14 cellular contexts compared by ENCODE assay signal in genomic region chr18:63907649-63908048, GRCh38. TPM values are rescaled to one million over a fixed set of nuclear protein-coding genes. Genes with fewer than 3 reads are reported as not detected.
A peak's percentile ranks its signal among the peaks of the same experiment; 100 is the strongest.
DNase-seq lines count a peak whose midpoint lies in the region; ATAC-seq and TF ChIP-seq lines count a peak whose summit lies in the region.
"Had no signal": no experiment of that assay in that cellular context is flagged by ENCODE, and none has a peak within 500 bp of the region (broad histone marks: within the 10 kb centered on the region; RNA-seq: fewer than 3 reads in every experiment).

SERPINB10 (plus strand) TSS chr18:63907958; CDS start chr18:63915511, 7,553 bp downstream.

- BruUV-seq in PC-9 (replicated peaks; lab: Mats Ljungman, UMichigan) = no TSS peak

- intact Hi-C loops in PC-9 (cut with micrococcal nuclease; ENCODE audit: unreplicated experiment) = no loop called here
- intact Hi-C loops in stomach (cut with DNase I; ENCODE audit: low total_unique reads) = no loop called here

- CTCF ChIA-PET in PC-9 (lab: Charles Lee) = no interaction called here

- H3K4me1 ChIP-seq in PC-9 (replicated peaks; ENCODE audit: insufficient read depth) = no peaks in the 10 kb centered on the region
- H3K4me1 ChIP-seq in stomach = no peaks in the 10 kb centered on the region
- H3K4me1 ChIP-seq: psoas muscle had no signal

- H3K27ac ChIP-seq in PC-9 (no peak within 1 kb of the TSS), stomach (no peak within 1 kb of the TSS)
- H3K27ac ChIP-seq: psoas muscle had no signal

- no peaks in the 10 kb centered on the region for H3F3A ChIP-seq in PC-9 (ENCODE audit: insufficient read depth, low read depth)

- TF ChIP-seq EP300 in stomach (IDR thresholded peaks at IDR 0.05) = no peak

- no peaks in the 10 kb centered on the region for H3K79me2 ChIP-seq in PC-9 (ENCODE audit: low read depth)

- no peak within 1 kb of the TSS; the same call in 1 of the 2 replicates for H2AFZ ChIP-seq in PC-9

- H3K4me3 ChIP-seq in GM12864 (ENCODE audit: low read depth, low read length) = no peak within 1 kb of the TSS; the same call in 1 of the 2 replicates
- no peak within 1 kb of the TSS for H3K4me3 ChIP-seq in PC-9
- H3K4me3 ChIP-seq in stomach = no peak within 1 kb of the TSS
- H3K4me3 ChIP-seq: psoas muscle had no signal

- H3K36me3 ChIP-seq in PC-9 (ENCODE audit: low read depth) = no peaks in the 10 kb centered on the region
- no peaks in the 10 kb centered on the region for H3K36me3 ChIP-seq in stomach

- POLR2A ChIA-PET in PC-9 (lab: Charles Lee; ENCODE audit: unreplicated experiment) = no interaction called here

- no peak for TF ChIP-seq POLR2A in stomach (IDR thresholded peaks at IDR 0.05)

- ATAC-seq in GM19463 (IDR thresholded peaks at IDR 0.05; ENCODE audit: unreplicated experiment) (peak; percentile 59), HG02938 (IDR thresholded peaks at IDR 0.05; ENCODE audit: unreplicated experiment) (peak; percentile 73)
- ATAC-seq: psoas muscle had no signal

- H3K4me2 ChIP-seq in PC-9 = no peak within 1 kb of the TSS

- no peaks in the 10 kb centered on the region for H4K20me1 ChIP-seq in PC-9 (ENCODE audit: insufficient read depth)

- H3K9me2 ChIP-seq in PC-9 (ENCODE audit: insufficient read depth) = no peaks in the 10 kb centered on the region

- DNase-seq in GM12864 (ENCODE audit: low read depth) (peak; percentile 24), MV-4-11 (lab: John Stamatoyannopoulos, UW) (peak; percentile 58), DMS153 treated with DMSO at 0.1 percent for 48 hours (lab: John Stamatoyannopoulos, UW; ENCODE audit: unreplicated experiment) (no peak), NCI-H2029 treated with DMSO at 0.1 percent for 48 hours (lab: John Stamatoyannopoulos, UW) (no peak), PC-9 (no peak), stomach (no peak)
- DNase-seq: activated effector memory CD4-positive, alpha-beta T cell treated with Interleukin-2 at 50 U/mL for 16 hours; NCI-H1436 treated with DMSO at 0.1 percent for 48 hours; psoas muscle had no signal

- TF ChIP-seq CTCF in GM12864 (IDR thresholded peaks at IDR 0.05; ENCODE audit: low read depth, low read length, missing control alignments) = no peak
- no peak for TF ChIP-seq CTCF in PC-9 (conservative IDR thresholded peaks at IDR 0.05)
- no peak for TF ChIP-seq CTCF in stomach (IDR thresholded peaks at IDR 0.05)

- H3K9me3 ChIP-seq in PC-9 (ENCODE audit: insufficient read depth, low read depth) (no peaks in the 10 kb centered on the region), stomach (no peaks in the 10 kb centered on the region)
- H3K9me3 ChIP-seq: psoas muscle had no signal

- H3K27me3 ChIP-seq in PC-9 (ENCODE audit: insufficient read depth, low read depth) (no peaks in the 10 kb centered on the region), stomach (no peaks in the 10 kb centered on the region)

RNA-seq across cellular contexts. Expression of gene SERPINB10, which starts in this region (rescaled TPM):
- not detected in 2 replicates for total RNA-seq in PC-9 (2021)
- under 1 TPM in 1 of 5 donors, not detected in 4; 0.73 TPM for total RNA-seq in stomach
- under 1 TPM in 1 of 3 donors, not detected in 2; 0.10 TPM for polyA plus RNA-seq in stomach
- total RNA-seq: cerebellum, fibroblast of villous mesenchyme had no signal
- polyA plus RNA-seq: psoas muscle, urinary bladder had no signal

Comparison
In these comparisons a context has a peak if more than half of its experiments do, and no peak if none do; other contexts are left out.
1. DNase-seq: peak in GM12864 (single experiment) and MV-4-11 (single experiment); none in DMS153 treated with DMSO at 0.1 percent for 48 hours (single experiment), NCI-H2029 treated with DMSO at 0.1 percent for 48 hours (single experiment), PC-9 (0 of 2) and stomach (single experiment).